13 cellular contexts compared by ENCODE assay signal in genomic region chr13:94249512-94249911, GRCh38.
DNase-seq lines count a peak whose midpoint lies in the region; ATAC-seq and TF ChIP-seq lines count a peak whose summit lies in the region.
"Had no signal": no experiment of that assay in that cellular context is flagged by ENCODE, and none has a peak within 500 bp of the region (broad histone marks: within the 10 kb centered on the region; RNA-seq: fewer than 3 reads in every experiment).

No MANE protein-coding gene starts in this region.

- no peak overlapping the region for H3K27ac ChIP-seq in testis
- H3K27ac ChIP-seq: epithelial cell of prostate, psoas muscle, vagina had no signal

- no peak for DNase-seq in activated naive CD8-positive, alpha-beta T cell treated with anti-CD3 and anti-CD28 coated beads, Interleukin-2, amount 50 U/mL, for 24 hours
- DNase-seq in activated naive CD8-positive, alpha-beta T cell treated with anti-CD3 and anti-CD28 coated beads for 36 hours: no peak
- DNase-seq in RPMI7951 (ENCODE audit: low read depth): peak; percentile 65
- DNase-seq in fibroblast of the conjunctiva (ENCODE audit: low read depth): peak; percentile 38
- no peak for DNase-seq in testis
- no peak for DNase-seq in GDM1 (lab: John Stamatoyannopoulos, UW)
- DNase-seq: anterior cingulate cortex; NK-92 treated with Interleukin-12 subunit alpha and Interleukin-12 subunit beta, amount 100 ng/mL, for 24 hours; psoas muscle had no signal

- H3K4me1 Mint-ChIP-seq in activated naive CD8-positive, alpha-beta T cell treated with anti-CD3 and anti-CD28 coated beads, Interleukin-2, amount 50 U/mL, for 24 hours: peaks cover 19% of the 10 kb centered on the region
- peaks cover 12% of the 10 kb centered on the region for H3K4me1 Mint-ChIP-seq in activated naive CD8-positive, alpha-beta T cell treated with anti-CD3 and anti-CD28 coated beads for 36 hours
- peaks cover 21% of the 10 kb centered on the region for H3K4me1 Mint-ChIP-seq in stimulated activated naive CD8-positive, alpha-beta T cell treated with anti-CD3 and anti-CD28 coated beads, Interleukin-15, Interleukin-2, amounts not matched to agents 100 ng/mL and 50 ng/mL, for 24 hours (ENCODE audit: low read depth)

- H3K4me3 Mint-ChIP-seq in activated naive CD8-positive, alpha-beta T cell treated with anti-CD3 and anti-CD28 coated beads, Interleukin-2, amount 50 U/mL, for 24 hours: no peak overlapping the region
- H3K4me3 Mint-ChIP-seq in activated naive CD8-positive, alpha-beta T cell treated with anti-CD3 and anti-CD28 coated beads for 36 hours: no peak overlapping the region
- H3K4me3 Mint-ChIP-seq in stimulated activated naive CD8-positive, alpha-beta T cell treated with anti-CD3 and anti-CD28 coated beads, Interleukin-15, Interleukin-2, amounts not matched to agents 100 ng/mL and 50 ng/mL, for 24 hours: no peak overlapping the region

- H3K36me3 ChIP-seq in testis (ENCODE audit: low read depth, missing control alignments): no peaks in the 10 kb centered on the region
- H3K36me3 ChIP-seq: vagina had no signal

- peak overlapping the region; percentile 86 for H3K27ac Mint-ChIP-seq in activated naive CD8-positive, alpha-beta T cell treated with anti-CD3 and anti-CD28 coated beads, Interleukin-2, amount 50 U/mL, for 24 hours
- no peak overlapping the region for H3K27ac Mint-ChIP-seq in activated naive CD8-positive, alpha-beta T cell treated with anti-CD3 and anti-CD28 coated beads for 36 hours
- peak overlapping the region; percentile 74 for H3K27ac Mint-ChIP-seq in stimulated activated naive CD8-positive, alpha-beta T cell treated with anti-CD3 and anti-CD28 coated beads, Interleukin-15, Interleukin-2, amounts not matched to agents 100 ng/mL and 50 ng/mL, for 24 hours

- H3K36me3 Mint-ChIP-seq in activated naive CD8-positive, alpha-beta T cell treated with anti-CD3 and anti-CD28 coated beads, Interleukin-2, amount 50 U/mL, for 24 hours (ENCODE audit: low read depth): no peaks in the 10 kb centered on the region
- no peaks in the 10 kb centered on the region for H3K36me3 Mint-ChIP-seq in activated naive CD8-positive, alpha-beta T cell treated with anti-CD3 and anti-CD28 coated beads for 36 hours
- H3K36me3 Mint-ChIP-seq in stimulated activated naive CD8-positive, alpha-beta T cell treated with anti-CD3 and anti-CD28 coated beads, Interleukin-15, Interleukin-2, amounts not matched to agents 100 ng/mL and 50 ng/mL, for 24 hours (ENCODE audit: low read depth): no peaks in the 10 kb centered on the region

- TF ChIP-seq CTCF in testis (IDR thresholded peaks at IDR 0.05): no peak

- no peaks in the 10 kb centered on the region for H3K27me3 ChIP-seq in testis
- H3K27me3 ChIP-seq: vagina had no signal

- H3K9me3 Mint-ChIP-seq in activated naive CD8-positive, alpha-beta T cell treated with anti-CD3 and anti-CD28 coated beads, Interleukin-2, amount 50 U/mL, for 24 hours: peaks cover 21% of the 10 kb centered on the region
- H3K9me3 Mint-ChIP-seq in activated naive CD8-positive, alpha-beta T cell treated with anti-CD3 and anti-CD28 coated beads for 36 hours: peaks cover 9% of the 10 kb centered on the region
- peaks cover 4% of the 10 kb centered on the region for H3K9me3 Mint-ChIP-seq in stimulated activated naive CD8-positive, alpha-beta T cell treated with anti-CD3 and anti-CD28 coated beads, Interleukin-15, Interleukin-2, amounts not matched to agents 100 ng/mL and 50 ng/mL, for 24 hours

- H3K27me3 Mint-ChIP-seq in activated naive CD8-positive, alpha-beta T cell treated with anti-CD3 and anti-CD28 coated beads, Interleukin-2, amount 50 U/mL, for 24 hours: peaks cover 5% of the 10 kb centered on the region
- peaks cover 3% of the 10 kb centered on the region for H3K27me3 Mint-ChIP-seq in activated naive CD8-positive, alpha-beta T cell treated with anti-CD3 and anti-CD28 coated beads for 36 hours
- H3K27me3 Mint-ChIP-seq in stimulated activated naive CD8-positive, alpha-beta T cell treated with anti-CD3 and anti-CD28 coated beads, Interleukin-15, Interleukin-2, amounts not matched to agents 100 ng/mL and 50 ng/mL, for 24 hours: peaks cover 4% of the 10 kb centered on the region

- intact Hi-C loops in testis (cut with DNase I; ENCODE audit: low total_unique reads): no loop called here

- no peaks in the 10 kb centered on the region for H3K9me3 ChIP-seq in testis
- H3K9me3 ChIP-seq: vagina had no signal

- H3K4me1 ChIP-seq in testis: no peaks in the 10 kb centered on the region
- H3K4me1 ChIP-seq: psoas muscle, vagina had no signal

- 83 to 92% methylated on average over 1 of the region's 1 CpG for WGBS in testis, 2 donors

- TF ChIP-seq POLR2A in testis (IDR thresholded peaks at IDR 0.05): no peak

- H3K4me3 ChIP-seq in testis: no peak overlapping the region
- H3K4me3 ChIP-seq: psoas muscle, vagina had no signal

- ATAC-seq in activated naive CD8-positive, alpha-beta T cell treated with anti-CD3 and anti-CD28 coated beads, Interleukin-2, amount 50 U/mL, for 24 hours: peak; percentile 27
- no peak for ATAC-seq in HG03439 (IDR thresholded peaks at IDR 0.05; ENCODE audit: unreplicated experiment)
- ATAC-seq: psoas muscle had no signal

Comparison
In these comparisons a context has a peak if more than half of its experiments do, and no peak if none do; other contexts are left out.
1. DNase-seq: peak in RPMI7951 (single experiment) and fibroblast of the conjunctiva (single experiment); none in activated naive CD8-positive, alpha-beta T cell treated with anti-CD3 and anti-CD28 coated beads, Interleukin-2, amount 50 U/mL, for 24 hours (single experiment), activated naive CD8-positive, alpha-beta T cell treated with anti-CD3 and anti-CD28 coated beads for 36 hours (single experiment), testis (single experiment) and GDM1 (single experiment).